ENCODE assay signal across 11 cellular contexts in genomic region chr4:15753786-15754185, GRCh38. TPM values are rescaled to one million over a fixed set of nuclear protein-coding genes. Genes with fewer than 3 reads are reported as not detected.
A peak's percentile ranks its signal among the peaks of the same experiment; 100 is the strongest.
DNase-seq lines count a peak whose midpoint lies in the region; ATAC-seq and TF ChIP-seq lines count a peak whose summit lies in the region.
"Had no signal": no experiment of that assay in that cellular context is flagged by ENCODE, and none has a peak within 500 bp of the region (broad histone marks: within the 10 kb centered on the region; RNA-seq: fewer than 3 reads in every experiment).

No MANE protein-coding gene starts in this region.

- no peak overlapping the region for H2AFZ ChIP-seq in osteoblast (ENCODE audit: low read length)

- no peak for TF ChIP-seq CTCF in fibroblast of mammary gland (conservative IDR thresholded peaks at IDR 0.05; ENCODE audit: control insufficient read depth, insufficient read depth, low read depth, low read length)
- no peak for TF ChIP-seq CTCF in osteoblast (IDR thresholded peaks at IDR 0.05; ENCODE audit: extremely low read depth, low read depth, low read length)

- H3K4me1 ChIP-seq in osteoblast (ENCODE audit: insufficient read depth, low read length), result peaks cover 24% of the 10 kb centered on the region

- DNase-seq in Daoy (ENCODE audit: low read depth), result peak; percentile 43
- peak; percentile 59 for DNase-seq in MG63
- DNase-seq in fibroblast of mammary gland (ENCODE audit: low read depth), result peak; percentile 11
- DNase-seq in osteoblast (ENCODE audit: insufficient read length, low spot score, missing footprints), result no peak
- no peak for DNase-seq in SKM-1 treated with dmso at 0.1 percent for 144 hours (lab: John Stamatoyannopoulos, UW; ENCODE audit: unreplicated experiment)
- DNase-seq: endodermal cell, NCI-H524 treated with DMSO at 0.1 percent for 48 hours had no signal

- H3K9me3 ChIP-seq in MG63, result no peaks in the 10 kb centered on the region
- no peaks in the 10 kb centered on the region for H3K9me3 ChIP-seq in osteoblast (ENCODE audit: low read depth, low read length)
- H3K9me3 ChIP-seq: SJCRH30 had no signal

- H3K4me2 ChIP-seq in osteoblast (ENCODE audit: insufficient read depth, low read length), result no peak overlapping the region

- H3K27me3 ChIP-seq in MG63, result no peaks in the 10 kb centered on the region
- H3K27me3 ChIP-seq in osteoblast (ENCODE audit: insufficient read depth, low read length), result peaks cover 10% of the 10 kb centered on the region
- H3K27me3 ChIP-seq: SJCRH30 had no signal

- H3K79me2 ChIP-seq in osteoblast (ENCODE audit: insufficient read depth, low read length), result no peaks in the 10 kb centered on the region

- H3K36me3 ChIP-seq in MG63 (no peaks in the 10 kb centered on the region), osteoblast (ENCODE audit: insufficient read depth, low read length) (no peaks in the 10 kb centered on the region)
- H3K36me3 ChIP-seq: SJCRH30 had no signal

- no peaks in the 10 kb centered on the region for H4K20me1 ChIP-seq in osteoblast (ENCODE audit: insufficient read depth, low read length)

- ATAC-seq in HG02938 (IDR thresholded peaks at IDR 0.05; ENCODE audit: unreplicated experiment) (no peak), GM18520 (IDR thresholded peaks at IDR 0.05; ENCODE audit: unreplicated experiment) (no peak)

- H3K27ac ChIP-seq in osteoblast (ENCODE audit: low read depth, low read length), result peak overlapping the region; percentile 29
- H3K27ac ChIP-seq: SJCRH30, skin epidermis had no signal

- no peak overlapping the region for H3K4me3 ChIP-seq in MG63
- no peak overlapping the region for H3K4me3 ChIP-seq in fibroblast of mammary gland (ENCODE audit: control insufficient read depth, low read depth, low read length)
- no peak overlapping the region for H3K4me3 ChIP-seq in osteoblast (ENCODE audit: insufficient read depth, low read length)
- H3K4me3 ChIP-seq: SJCRH30, skin epidermis had no signal

RNA-seq across cellular contexts. Expression of gene CD38, which starts 24.3 kb away (rescaled TPM):
- total RNA-seq in Daoy (2014; rRNA removed; shearing (Covaris generic)), result 0.40 and 7.4 TPM in 2 replicates
- total RNA-seq in MG63 (2014; rRNA removed; shearing (Covaris generic); ENCODE audit: low replicate concordance), result not detected in 2 replicates
- total RNA-seq in osteoblast, result under 0.01 TPM in 2 replicates

RNA-seq across cellular contexts. Expression of gene BST1, which starts 50.9 kb away (rescaled TPM):
- total RNA-seq in Daoy (2014; rRNA removed; shearing (Covaris generic)), result 3.8 and 11.0 TPM in 2 replicates
- 2.0 and 3.3 TPM in 2 replicates for total RNA-seq in MG63 (2014; rRNA removed; shearing (Covaris generic); ENCODE audit: low replicate concordance)
- total RNA-seq in osteoblast, result 30.6 and 31.8 TPM in 2 replicates

Comparison
In these comparisons a context has a peak if more than half of its experiments do, and no peak if none do; other contexts are left out.
1. DNase-seq: peak in Daoy (single experiment), MG63 (single experiment) and fibroblast of mammary gland (single experiment); none in osteoblast (single experiment) and SKM-1 treated with dmso at 0.1 percent for 144 hours (single experiment).